ENCODE assay signal across 13 cellular contexts in genomic region chr20:38165966-38166706, GRCh38. TPM values are rescaled to one million over a fixed set of nuclear protein-coding genes. Genes with fewer than 3 reads are reported as not detected.
DNase-seq lines count a peak whose midpoint lies in the region; ATAC-seq, FAIRE-seq and TF ChIP-seq lines count a peak whose summit lies in the region.
"Had no signal": no experiment of that assay in that cellular context is flagged by ENCODE, and none has a peak within 500 bp of the region (broad histone marks: within the 10 kb centered on the region; RNA-seq: fewer than 3 reads in every experiment).

No MANE protein-coding gene starts in this region.

- H3K4me2 ChIP-seq in endothelial cell of umbilical vein (ENCODE audit: insufficient read depth, low read length) (peak overlapping the region; percentile 18), neural progenitor cell (no peak overlapping the region)

- peak overlapping the region; percentile 80 for H3K4me3 Mint-ChIP-seq in neural progenitor cell

- H3K36me3 ChIP-seq in endothelial cell of umbilical vein (ENCODE audit: control insufficient read depth in 2 of 2, extremely low read depth in 1 of 2, insufficient read depth in 2 of 2, low read length in 2 of 2), result peaks cover under 1 to 3% of the 10 kb centered on the region in 2 experiments
- H3K36me3 ChIP-seq in neural progenitor cell, result no peaks in the 10 kb centered on the region
- no peaks in the 10 kb centered on the region for H3K36me3 ChIP-seq in colonic mucosa
- H3K36me3 ChIP-seq: tibial nerve had no signal

- peaks cover 16% of the 10 kb centered on the region for H3K27me3 Mint-ChIP-seq in neural progenitor cell (ENCODE audit: insufficient read depth, low read depth)

- POLR2A ChIA-PET in endothelial cell of umbilical vein (lab: Charles Lee), result interaction anchor here (0.6 to 0.9 kb wide), 4 partner anchors 14 to 287 kb away, joined by 3 read pairs; no protein-coding TSS in a partner anchor

- H2AFZ ChIP-seq in endothelial cell of umbilical vein (ENCODE audit: low read depth, low read length) (peak overlapping the region; percentile 47), neural progenitor cell (replicated peaks) (no peak overlapping the region)

- H3K4me1 ChIP-seq in right cardiac atrium (ENCODE audit: control insufficient read depth, insufficient read depth, low read length) (peaks cover 26% of the 10 kb centered on the region), endothelial cell of umbilical vein (ENCODE audit: control insufficient read depth, extremely low read depth, insufficient read depth, low read length) (peaks cover 76% of the 10 kb centered on the region), neural progenitor cell (peaks cover 4% of the 10 kb centered on the region), colonic mucosa (no peaks in the 10 kb centered on the region)

- no peak for ATAC-seq in right cardiac atrium
- ATAC-seq in left ventricle myocardium superior, result no peak
- ATAC-seq in HG03439 (IDR thresholded peaks at IDR 0.05; ENCODE audit: unreplicated experiment), result no peak
- ATAC-seq in activated CD4-positive, CD25-positive, alpha-beta regulatory T cell treated with anti-CD3 and anti-CD28 coated beads, Interleukin-2, amount 50 U/mL, for 24 hours, result no peak

- WGBS in right cardiac atrium, result 61% methylated on average over 11 of the region's 11 CpGs

- no peaks in the 10 kb centered on the region for H3K9me1 ChIP-seq in endothelial cell of umbilical vein (replicated peaks; ENCODE audit: control insufficient read depth, extremely low read depth, insufficient read depth, low read length)

- peak overlapping the region; percentile 73 for H3K9ac ChIP-seq in endothelial cell of umbilical vein (replicated peaks; ENCODE audit: extremely low read depth, insufficient read depth, low read length)
- no peak overlapping the region for H3K9ac ChIP-seq in neural progenitor cell
- H3K9ac ChIP-seq in colonic mucosa (ENCODE audit: low read depth in 2 of 2, low read length in 2 of 2), result peak overlapping the region in 1 of 2 donors; percentile 65

- FAIRE-seq in endothelial cell of umbilical vein (lab: Jason Lieb, UNC), result peak; percentile 77

- H4K20me1 ChIP-seq in endothelial cell of umbilical vein (replicated peaks; ENCODE audit: control insufficient read depth, extremely low read depth, insufficient read depth, low read length), result no peaks in the 10 kb centered on the region
- no peaks in the 10 kb centered on the region for H4K20me1 ChIP-seq in neural progenitor cell (ENCODE audit: low read depth)

- no peak overlapping the region for H3K27ac Mint-ChIP-seq in neural progenitor cell
- H3K27ac Mint-ChIP-seq: GM23338 had no signal

- H3K9me3 Mint-ChIP-seq in neural progenitor cell, result no peaks in the 10 kb centered on the region
- H3K9me3 Mint-ChIP-seq: effector memory CD8-positive, alpha-beta T cell; GM23338 had no signal

- no peak for TF ChIP-seq POLR2A in endothelial cell of umbilical vein (IDR thresholded peaks at IDR 0.05; ENCODE audit: low read depth, low read length)

- H3F3A ChIP-seq in neural progenitor cell (ENCODE audit: low read depth), result no peaks in the 10 kb centered on the region

- DNase-seq in right cardiac atrium (peak in 1 of 3 donors; percentile 50), left ventricle myocardium superior (no peak), endothelial cell of umbilical vein (ENCODE audit: low read depth, low spot score) (peak; percentile 49), neural progenitor cell (ENCODE audit: low spot score) (no peak), colonic mucosa (no peak), NCI-H1092 treated with DMSO at 0.1 percent for 48 hours (lab: John Stamatoyannopoulos, UW) (no peak)
- DNase-seq: DMS 273 treated with DMSO at 0.1 percent for 48 hours, SIG-M5 had no signal

- H3K4me1 Mint-ChIP-seq in neural progenitor cell, result peaks cover 20% of the 10 kb centered on the region
- H3K4me1 Mint-ChIP-seq: GM23338 had no signal

- H3K79me2 ChIP-seq in endothelial cell of umbilical vein (ENCODE audit: control insufficient read depth, insufficient read depth, low read length), result peaks cover 46% of the 10 kb centered on the region
- no peaks in the 10 kb centered on the region for H3K79me2 ChIP-seq in neural progenitor cell (ENCODE audit: low read depth)

- no peaks in the 10 kb centered on the region for H3K9me3 ChIP-seq in right cardiac atrium (ENCODE audit: control insufficient read depth, low read length)
- no peaks in the 10 kb centered on the region for H3K9me3 ChIP-seq in endothelial cell of umbilical vein (replicated peaks; ENCODE audit: control insufficient read depth, insufficient read depth, low read length)
- no peaks in the 10 kb centered on the region for H3K9me3 ChIP-seq in neural progenitor cell (ENCODE audit: low read depth)
- H3K9me3 ChIP-seq in colonic mucosa, result no peaks in the 10 kb centered on the region
- H3K9me3 ChIP-seq: tibial nerve had no signal

- intact Hi-C loops in right cardiac atrium (cut with DNase I), result loop anchor here (5.0 kb wide), 6 partner anchors 46 to 109 kb away; no protein-coding TSS in a partner anchor
- intact Hi-C loops in left ventricle myocardium superior (cut with micrococcal nuclease), result loop anchor here (10.0 kb wide), 1 partner anchor 91 kb away; no protein-coding TSS in a partner anchor
- intact Hi-C loops in endothelial cell of umbilical vein (cut with micrococcal nuclease), result loop anchor here (1.0 to 5.0 kb wide), 7 partner anchors 9 to 111 kb away; no protein-coding TSS in a partner anchor
- intact Hi-C loops in colonic mucosa (cut with DNase I), result loop anchor here (5.0 kb wide), 4 partner anchors 54 to 109 kb away; no protein-coding TSS in a partner anchor

- no peak overlapping the region for H3K4me3 ChIP-seq in right cardiac atrium (ENCODE audit: low read length)
- H3K4me3 ChIP-seq in endothelial cell of umbilical vein (replicated peaks in 1 of 3; ENCODE audit: insufficient read depth in 1 of 3, low read depth in 1 of 3, low read length in 3 of 3), result no peak overlapping the region
- no peak overlapping the region for H3K4me3 ChIP-seq in neural progenitor cell
- no peak overlapping the region for H3K4me3 ChIP-seq in colonic mucosa

- peak overlapping the region; percentile 79 for H3K27ac ChIP-seq in right cardiac atrium (ENCODE audit: low read length)
- H3K27ac ChIP-seq in endothelial cell of umbilical vein (ENCODE audit: insufficient read depth, low read depth, low read length), result peak overlapping the region; percentile 96
- H3K27ac ChIP-seq in neural progenitor cell, result no peak overlapping the region
- H3K27ac ChIP-seq in colonic mucosa, result no peak overlapping the region

- CTCF ChIA-PET in endothelial cell of umbilical vein (lab: Charles Lee), result interaction anchor here (0.6 to 8.8 kb wide), 16 partner anchors 8 to 602 kb away, joined by 3 to 156 read pairs (median 5); partner anchors contain the start of genes RPRD1B and TTI1

- dilution Hi-C loops in endothelial cell of umbilical vein (cut with MboI; ENCODE audit: extremely low pct_ligation_motif_present, low sequenced_read_pairs), result no loop called here

- H3K27me3 ChIP-seq in right cardiac atrium (ENCODE audit: control insufficient read depth, insufficient read depth) (no peaks in the 10 kb centered on the region), endothelial cell of umbilical vein (ENCODE audit: control insufficient read depth in 2 of 2, insufficient read depth in 2 of 2, low read length in 2 of 2) (no peaks in the 10 kb centered on the region), neural progenitor cell (peaks cover 17% of the 10 kb centered on the region), colonic mucosa (no peaks in the 10 kb centered on the region)
- H3K27me3 ChIP-seq: tibial nerve had no signal

- H3K36me3 Mint-ChIP-seq in neural progenitor cell, result no peaks in the 10 kb centered on the region

- TF ChIP-seq CTCF in endothelial cell of umbilical vein (IDR thresholded peaks at IDR 0.05; ENCODE audit: extremely low read depth in 1 of 2, insufficient read depth in 1 of 2, low read depth in 1 of 2, low read length in 2 of 2), result no peak
- no peak for TF ChIP-seq CTCF in neural progenitor cell (IDR thresholded peaks at IDR 0.05)
- TF ChIP-seq CTCF in colonic mucosa (IDR thresholded peaks at IDR 0.05), result no peak

- no TSS peak for BruUV-seq in endothelial cell of umbilical vein (replicated peaks; lab: Mats Ljungman, UMichigan)

TF ChIP-seq in endothelial cell of umbilical vein, 7 proteins besides CTCF, POLR2A, EP300 and RAD21:
- TF ChIP-seq GATA2 (IDR thresholded peaks at IDR 0.05; ENCODE audit: insufficient read depth, insufficient read length, low read depth, low read length) (peak; percentile 39), FOS (IDR thresholded peaks at IDR 0.05; ENCODE audit: borderline replicate concordance, insufficient read depth, low read length) (no peak)

RNA-seq across cellular contexts. Expression of gene TGM2, which starts 1.1 kb away (rescaled TPM):
- 1,000 to 10,000 TPM in 3 of 4 donors, 100 to 1,000 TPM in 1; 963 to 1,731 (median 1,257) TPM for total RNA-seq in right cardiac atrium
- 447 TPM for polyA plus RNA-seq in right cardiac atrium
- 473 TPM for total RNA-seq in left ventricle myocardium superior
- 708 and 868 TPM in 2 replicates for total RNA-seq in endothelial cell of umbilical vein
- polyA plus RNA-seq in endothelial cell of umbilical vein, result 810 and 861 TPM in 2 replicates
- 710 and 739 TPM in 2 replicates for polyA plus RNA-seq in endothelial cell of umbilical vein (2011; cell fraction: cytosol; rRNA removed)
- 680 and 705 TPM in 2 replicates for polyA plus RNA-seq in endothelial cell of umbilical vein (2011; cell fraction: nucleus; rRNA removed)
- 931 and 1,022 TPM in 2 replicates for polyA plus RNA-seq in endothelial cell of umbilical vein (2012)
- 986 and 1,245 TPM in 2 replicates for polyA minus RNA-seq in endothelial cell of umbilical vein
- 21.3 TPM for polyA minus RNA-seq in endothelial cell of umbilical vein (2011; cell fraction: cytosol; rRNA and poly(A)+ RNA removed)
- 361 and 435 TPM in 2 replicates for polyA minus RNA-seq in endothelial cell of umbilical vein (2011; cell fraction: nucleus; rRNA and poly(A)+ RNA removed)
- 0.22 and 0.28 TPM in 2 replicates for total RNA-seq in neural progenitor cell (ENCODE audit: low replicate concordance)
- total RNA-seq in colonic mucosa, result 10 to 100 TPM; 14.5 to 32.8 TPM

Comparison
In these comparisons a context has a peak if more than half of its experiments do, and no peak if none do; other contexts are left out.
1. H3K27ac ChIP-seq: peak in right cardiac atrium (single experiment) and endothelial cell of umbilical vein (single experiment); none in neural progenitor cell (single experiment) and colonic mucosa (single experiment).
2. RNA of gene TGM2, which starts 1.1 kb away (total RNA-seq): 963 to 1,731 TPM in right cardiac atrium, 708 to 868 TPM in endothelial cell of umbilical vein and 473 TPM in left ventricle myocardium superior (single experiment); 14.5 to 32.8 TPM in colonic mucosa and 0.22 to 0.28 TPM in neural progenitor cell; every median in the first group is over 10 times any median in the second.